8 cellular contexts compared by ENCODE assay signal in genomic region chr5:65076251-65076869, GRCh38.
DNase-seq lines count a peak whose midpoint lies in the region; ATAC-seq and TF ChIP-seq lines count a peak whose summit lies in the region.

No MANE protein-coding gene starts in this region.

- H3K27ac ChIP-seq in Panc1 (ENCODE audit: low read length) (no peak overlapping the region), iPS DF 6.9 (ENCODE audit: low read length) (no peak overlapping the region)

- BruUV-seq in Panc1 (replicated peaks; lab: Mats Ljungman, UMichigan) = no TSS peak

- CTCF ChIA-PET in Panc1 (lab: Charles Lee) = no interaction called here

- DNase-seq in ACHN (peak; percentile 58), Panc1 (ENCODE audit: low read depth, low spot score) (no peak), iPS DF 6.9 (ENCODE audit: low read depth, low spot score) (peak; percentile 39), medulla oblongata (ENCODE audit: extremely low spot score) (no peak)
- DNase-seq in activated naive CD4-positive, alpha-beta T cell treated with Interleukin-2 at 50 U/mL for 16 hours = peak; percentile 48
- peak; percentile 36 to 58 for DNase-seq in stimulated activated CD8-positive, alpha-beta memory T cell treated with anti-CD3 and anti-CD28 coated beads, Interleukin-15, amount 100 ng/mL, for 48 hours (ENCODE audit: low read depth in 2 of 2)

- peak; percentile 31 for TF ChIP-seq CTCF in Panc1 (IDR thresholded peaks at IDR 0.05)

- ATAC-seq in GM18517 (IDR thresholded peaks at IDR 0.05; ENCODE audit: unreplicated experiment) (peak; percentile 78), HG03039 (IDR thresholded peaks at IDR 0.05; ENCODE audit: unreplicated experiment) (peak; percentile 75), Panc1 (peak; percentile 66; the same call in 1 of the 2 replicates)

- in situ Hi-C loops in ACHN (cut with HindIII; ENCODE audit: low pct_ligation_motif_present, low pct_unique_long_range_greater_than_20kb, low sequenced_read_pairs) (no loop called here), Panc1 (cut with HindIII; ENCODE audit: low pct_unique_long_range_greater_than_20kb, low sequenced_read_pairs) (no loop called here)

- H3K36me3 ChIP-seq in Panc1 (ENCODE audit: control insufficient read depth, insufficient read depth, low read length) (no peaks in the 10 kb centered on the region), iPS DF 6.9 (ENCODE audit: control insufficient read depth, insufficient read depth, low read length) (no peaks in the 10 kb centered on the region)

- intact Hi-C loops in Panc1 (cut with micrococcal nuclease; ENCODE audit: unreplicated experiment) = no loop called here

- H3K4me3 ChIP-seq in Panc1 (ENCODE audit: low read depth in 2 of 2, low read length in 2 of 2) = no peak overlapping the region
- H3K4me3 ChIP-seq in iPS DF 6.9 (ENCODE audit: low read length) = no peak overlapping the region

- H3K27me3 ChIP-seq in Panc1 (ENCODE audit: control insufficient read depth, insufficient read depth, low read length) = 0 out of 2 replicates have a peak, but pooled peaks cover 3% of the 10 kb centered on the region
- H3K27me3 ChIP-seq in iPS DF 6.9 (ENCODE audit: control insufficient read depth, insufficient read depth, low read length) = no peaks in the 10 kb centered on the region

- POLR2A ChIA-PET in Panc1 (lab: Charles Lee) = no interaction called here

- no CpG with 5 or more reads among the region's 5 CpGs for WGBS in iPS DF 6.9 (ENCODE audit: insufficient coverage, insufficient read length)

- no peaks in the 10 kb centered on the region for H3K9me3 ChIP-seq in Panc1 (ENCODE audit: control insufficient read depth, insufficient read depth, low read depth, low read length)
- H3K9me3 ChIP-seq in iPS DF 6.9 (ENCODE audit: control insufficient read depth, insufficient read depth, low read length) = no peaks in the 10 kb centered on the region

- H3K4me1 ChIP-seq in Panc1 (ENCODE audit: control insufficient read depth, insufficient read depth, low read length) (no peaks in the 10 kb centered on the region), iPS DF 6.9 (ENCODE audit: control insufficient read depth, insufficient read depth, low read length) (0 out of 2 replicates have a peak, but pooled peaks cover 1% of the 10 kb centered on the region)

Comparison
In these comparisons a context has a peak if more than half of its experiments do, and no peak if none do; other contexts are left out.
1. DNase-seq: peak in ACHN (single experiment), activated naive CD4-positive, alpha-beta T cell treated with Interleukin-2 at 50 U/mL for 16 hours (single experiment), iPS DF 6.9 (single experiment) and stimulated activated CD8-positive, alpha-beta memory T cell treated with anti-CD3 and anti-CD28 coated beads, Interleukin-15, amount 100 ng/mL, for 48 hours (2 of 2); none in Panc1 (single experiment) and medulla oblongata (single experiment).
2. Peak in every context shown above with its lines, with median percentiles within 50 percentile points of each other: ATAC-seq.